13 cellular contexts compared by ENCODE assay signal in the genomic region with DNA sequence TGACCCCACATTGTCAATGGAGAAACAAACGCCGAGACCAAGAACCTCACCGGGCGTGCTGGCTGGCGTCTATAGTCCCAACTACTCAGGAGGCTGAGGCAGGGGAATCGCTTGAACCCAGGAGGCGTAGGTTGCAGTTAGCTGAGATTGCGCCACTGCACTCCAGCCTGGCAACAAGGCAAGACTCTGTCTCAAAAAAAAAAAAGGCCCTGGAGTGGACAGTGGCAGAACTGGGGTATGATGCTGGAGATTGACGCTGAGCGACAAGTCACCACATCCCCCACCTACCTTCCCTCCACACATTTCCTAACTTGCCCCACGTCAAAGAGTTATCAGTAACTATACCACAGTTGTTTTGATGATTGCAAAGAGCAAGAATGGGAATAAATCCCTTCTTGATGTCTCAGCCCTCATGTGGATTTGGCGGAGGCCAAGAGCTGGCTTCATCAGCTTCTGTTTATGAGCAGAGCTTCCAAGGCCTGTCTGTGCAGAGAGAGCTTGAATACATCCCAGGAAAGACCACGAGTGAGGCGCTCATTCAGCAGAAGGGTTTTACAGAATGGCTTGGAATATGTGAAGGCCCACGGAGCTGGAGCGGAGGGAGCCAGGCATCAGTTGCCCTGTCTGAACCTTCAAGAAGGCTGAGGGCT. TPM values are rescaled to one million over a fixed set of nuclear protein-coding genes. Genes with fewer than 3 reads are reported as not detected.
DNase-seq lines count a peak whose midpoint lies in the region; ATAC-seq and TF ChIP-seq lines count a peak whose summit lies in the region.
"Had no signal": no experiment of that assay in that cellular context is flagged by ENCODE, and none has a peak within 500 bp of the region (broad histone marks: within the 10 kb centered on the region; RNA-seq: fewer than 3 reads in every experiment).

No MANE protein-coding gene starts in this region.

- H3K27me3 ChIP-seq in gastrocnemius medialis = no peaks in the 10 kb centered on the region

- H3K4me1 ChIP-seq in gastrocnemius medialis = peaks cover 18% of the 10 kb centered on the region in 2 donors

- ATAC-seq in left lobe of liver (peak; percentile 28), gastrocnemius medialis (peak; percentile 50 to 53)
- ATAC-seq: stimulated activated effector memory CD8-positive, alpha-beta T cell treated with anti-CD3 and anti-CD28 coated beads, Interleukin-12 subunit alpha, Interleukin-12 subunit beta, amount 100 ng/mL, for 72 hours had no signal

- intact Hi-C loops in gastrocnemius medialis (cut with DNase I; ENCODE audit: low total_unique reads) = no loop called here

- no peak for TF ChIP-seq POLR2A in gastrocnemius medialis (IDR thresholded peaks at IDR 0.05)

- H3K4me3 ChIP-seq in astrocyte of the spinal cord (ENCODE audit: low read depth, low read length) (no peak overlapping the region), gastrocnemius medialis (no peak overlapping the region), coronary artery (no peak overlapping the region)
- H3K4me3 ChIP-seq: dorsolateral prefrontal cortex had no signal

- no peaks in the 10 kb centered on the region for H3K36me3 ChIP-seq in gastrocnemius medialis

- peak; percentile 54 for DNase-seq in AG08396 (ENCODE audit: low spot score)
- peak; percentile 78 for DNase-seq in astrocyte of the spinal cord (ENCODE audit: low read depth, low spot score)
- DNase-seq in left lobe of liver (ENCODE audit: low spot score) = peak; percentile 65
- peak; percentile 13 to 43 for DNase-seq in gastrocnemius medialis
- DNase-seq in NCI-H446 (lab: John Stamatoyannopoulos, UW) = no peak
- DNase-seq in NCI-H1436 (lab: John Stamatoyannopoulos, UW) = no peak
- no peak for DNase-seq in coronary artery (ENCODE audit: low spot score)
- DNase-seq in NCI-H146 treated with DMSO at 0.1 percent for 48 hours (lab: John Stamatoyannopoulos, UW; ENCODE audit: unreplicated experiment) = no peak
- DNase-seq: activated CD4-positive, alpha-beta T cell treated with anti-CD3 and anti-CD28 coated beads, Interleukin-2, amount 50 U/mL, for 1 hour; dorsolateral prefrontal cortex; NCI-H1092; NCI-H748 treated with DMSO at 0.1 percent for 48 hours had no signal

- TF ChIP-seq CTCF in astrocyte of the spinal cord (IDR thresholded peaks at IDR 0.05; ENCODE audit: low read depth, low read length) (no peak), gastrocnemius medialis (IDR thresholded peaks at IDR 0.05 in 4 of 5, conservative IDR thresholded peaks at IDR 0.05 in 1 of 5) (no peak), coronary artery (IDR thresholded peaks at IDR 0.05) (no peak)

- in situ Hi-C loops in astrocyte of the spinal cord (cut with HindIII; ENCODE audit: low sequenced_read_pairs) (no loop called here), gastrocnemius medialis (cut with MboI; ENCODE audit: low sequenced_read_pairs in 4 of 4) (no loop called here)

- H3K9me3 ChIP-seq in gastrocnemius medialis = no peaks in the 10 kb centered on the region

- peak overlapping the region; percentile 36 to 61 (median 48) for H3K27ac ChIP-seq in gastrocnemius medialis
- peak overlapping the region in 1 of 2 donors; percentile 69 for H3K27ac ChIP-seq in coronary artery

RNA-seq across cellular contexts. Expression of gene TNS3, which starts 28.0 kb away (rescaled TPM):
- total RNA-seq in left lobe of liver (47.2 TPM), gastrocnemius medialis (10 to 100 TPM; 39.4 to 64.3 (median 50.5) TPM)

Comparison
In these comparisons a context has a peak if more than half of its experiments do, and no peak if none do; other contexts are left out.
1. DNase-seq: peak in AG08396 (single experiment), astrocyte of the spinal cord (single experiment), left lobe of liver (single experiment) and gastrocnemius medialis (2 of 2); none in NCI-H446 (0 of 2), NCI-H1436 (single experiment), coronary artery (single experiment) and NCI-H146 treated with DMSO at 0.1 percent for 48 hours (single experiment).